ENCODE assay signal across 22 cellular contexts in the genomic region with DNA sequence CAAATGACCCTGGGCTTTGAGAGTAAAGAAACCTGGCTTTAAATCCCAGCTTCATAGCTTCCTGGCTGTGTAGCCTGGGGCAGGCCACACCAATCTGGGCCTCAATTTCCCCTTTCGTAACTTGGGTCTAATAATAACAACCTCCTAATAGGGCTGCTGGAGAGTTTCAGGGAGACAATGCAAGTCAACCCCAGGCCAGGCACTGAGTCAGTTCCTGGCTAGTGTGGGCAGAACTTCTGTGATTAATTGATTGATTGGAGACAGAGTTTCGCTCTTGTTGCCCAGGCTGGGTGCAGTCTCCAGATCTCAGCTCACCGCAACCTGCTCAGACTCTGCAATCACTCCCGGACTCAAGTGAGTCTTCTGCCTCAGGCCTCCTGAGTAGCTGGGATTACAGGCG. TPM values are rescaled to one million over a fixed set of nuclear protein-coding genes. Genes with fewer than 3 reads are reported as not detected.
DNase-seq lines count a peak whose midpoint lies in the region; ATAC-seq and TF ChIP-seq lines count a peak whose summit lies in the region.
"Had no signal": no experiment of that assay in that cellular context is flagged by ENCODE, and none has a peak within 500 bp of the region (broad histone marks: within the 10 kb centered on the region; RNA-seq: fewer than 3 reads in every experiment).

No MANE protein-coding gene starts in this region.

- peaks cover 8% of the 10 kb centered on the region for H3K4me1 ChIP-seq in neural progenitor cell
- peaks cover 5 to 10% of the 10 kb centered on the region in 2 donors for H3K4me1 ChIP-seq in ascending aorta
- H3K4me1 ChIP-seq: parathyroid adenoma had no signal

- H3K9ac ChIP-seq in neural progenitor cell = no peak overlapping the region
- H3K9ac ChIP-seq: parathyroid adenoma had no signal

- H2AFZ ChIP-seq in neural progenitor cell (replicated peaks) = no peak overlapping the region
- H2AFZ ChIP-seq: parathyroid adenoma had no signal

- no peaks in the 10 kb centered on the region for H3K27me3 Mint-ChIP-seq in T-helper 1 cell treated with Interleukin-12 subunit alpha and Interleukin-12 subunit beta and Interleukin-4 antibody, amounts not matched to agents 30 μg/mL and 1 μg/mL, for 36 hours (ENCODE audit: low read depth)
- H3K27me3 Mint-ChIP-seq in activated naive CD8-positive, alpha-beta T cell = no peaks in the 10 kb centered on the region
- peaks cover 14% of the 10 kb centered on the region for H3K27me3 Mint-ChIP-seq in neural progenitor cell (ENCODE audit: insufficient read depth, low read depth)

- peaks cover 4% of the 10 kb centered on the region; the same call in 1 of the 2 replicates for H3K36me3 ChIP-seq in KOPT-K1 (ENCODE audit: insufficient read depth, low read length)
- no peaks in the 10 kb centered on the region for H3K36me3 ChIP-seq in neural progenitor cell
- H3K36me3 ChIP-seq in ascending aorta = peaks cover 0 to under 1% of the 10 kb centered on the region in 2 donors
- H3K36me3 ChIP-seq: transverse colon had no signal

- H3K9me3 ChIP-seq in KOPT-K1 (ENCODE audit: insufficient read depth, low read length, poor library complexity, severe bottlenecking) = no peaks in the 10 kb centered on the region
- no peaks in the 10 kb centered on the region for H3K9me3 ChIP-seq in neural progenitor cell (ENCODE audit: low read depth)
- H3K9me3 ChIP-seq in ascending aorta = no peaks in the 10 kb centered on the region
- H3K9me3 ChIP-seq: mucosa of descending colon, Peyer's patch, transverse colon had no signal

- no peaks in the 10 kb centered on the region for H3K9me3 Mint-ChIP-seq in T-helper 1 cell treated with Interleukin-12 subunit alpha and Interleukin-12 subunit beta and Interleukin-4 antibody, amounts not matched to agents 30 μg/mL and 1 μg/mL, for 36 hours
- no peaks in the 10 kb centered on the region for H3K9me3 Mint-ChIP-seq in activated naive CD8-positive, alpha-beta T cell (ENCODE audit: low read depth)
- no peaks in the 10 kb centered on the region for H3K9me3 Mint-ChIP-seq in neural progenitor cell

- peak overlapping the region; percentile 17 for H3K4me3 Mint-ChIP-seq in T-helper 1 cell treated with Interleukin-12 subunit alpha and Interleukin-12 subunit beta and Interleukin-4 antibody, amounts not matched to agents 30 μg/mL and 1 μg/mL, for 36 hours
- no peak overlapping the region for H3K4me3 Mint-ChIP-seq in activated naive CD8-positive, alpha-beta T cell
- H3K4me3 Mint-ChIP-seq in neural progenitor cell = no peak overlapping the region

- H3F3A ChIP-seq in neural progenitor cell (ENCODE audit: low read depth) = peaks cover 26% of the 10 kb centered on the region

- TF ChIP-seq CTCF in neural progenitor cell (IDR thresholded peaks at IDR 0.05) = no peak
- TF ChIP-seq CTCF in ascending aorta (IDR thresholded peaks at IDR 0.05) = no peak

- intact Hi-C loops in ascending aorta (cut with DNase I) = no loop called here

- peaks cover 14% of the 10 kb centered on the region for H3K36me3 Mint-ChIP-seq in T-helper 1 cell treated with Interleukin-12 subunit alpha and Interleukin-12 subunit beta and Interleukin-4 antibody, amounts not matched to agents 30 μg/mL and 1 μg/mL, for 36 hours (ENCODE audit: low read depth)
- no peaks in the 10 kb centered on the region for H3K36me3 Mint-ChIP-seq in activated naive CD8-positive, alpha-beta T cell
- H3K36me3 Mint-ChIP-seq in neural progenitor cell = no peaks in the 10 kb centered on the region

- peaks cover 9% of the 10 kb centered on the region for H4K20me1 ChIP-seq in neural progenitor cell (ENCODE audit: low read depth)

- no peak for DNase-seq in T-helper 1 cell
- DNase-seq in neural progenitor cell (ENCODE audit: low spot score) = no peak
- no peak for DNase-seq in ascending aorta (ENCODE audit: low spot score in 2 of 2)
- DNase-seq: 8988T; activated CD8-positive, alpha-beta memory T cell treated with anti-CD3 and anti-CD28 coated beads, Interleukin-2, amount 50 U/mL, for 48 hours; amygdala; foreskin melanocyte; IMR-90; left cardiac atrium; mucosa of descending colon; NCI-H1048; NCI-H2107; Peyer's patch; stimulated activated CD4-positive, alpha-beta T cell treated with anti-CD3 and anti-CD28 coated beads, Interleukin-4, amount 100 ng/mL, for 24 hours; stimulated activated CD8-positive, alpha-beta memory T cell treated with anti-CD3 and anti-CD28 coated beads, Interleukin-4, amount 100 ng/mL, for 48 hours; transverse colon had no signal

- peak overlapping the region; percentile 71 for H3K27ac Mint-ChIP-seq in T-helper 1 cell treated with Interleukin-12 subunit alpha and Interleukin-12 subunit beta and Interleukin-4 antibody, amounts not matched to agents 30 μg/mL and 1 μg/mL, for 36 hours
- peak overlapping the region; percentile 84 for H3K27ac Mint-ChIP-seq in activated naive CD8-positive, alpha-beta T cell
- H3K27ac Mint-ChIP-seq in neural progenitor cell = peak overlapping the region; percentile 2

- no peaks in the 10 kb centered on the region for H3K27me3 ChIP-seq in neural progenitor cell
- H3K27me3 ChIP-seq in ascending aorta = no peaks in the 10 kb centered on the region
- H3K27me3 ChIP-seq: Peyer's patch, transverse colon had no signal

- H3K27ac ChIP-seq in KOPT-K1 (ENCODE audit: low read depth, low read length, poor library complexity, severe bottlenecking) (peak overlapping the region; percentile 47), neural progenitor cell (no peak overlapping the region), ascending aorta (no peak overlapping the region)
- H3K27ac ChIP-seq: parathyroid adenoma had no signal

- H3K4me3 ChIP-seq in neural progenitor cell (no peak overlapping the region), ascending aorta (no peak overlapping the region)
- H3K4me3 ChIP-seq: mucosa of descending colon, Peyer's patch, transverse colon had no signal

- H3K4me1 Mint-ChIP-seq in T-helper 1 cell treated with Interleukin-12 subunit alpha and Interleukin-12 subunit beta and Interleukin-4 antibody, amounts not matched to agents 30 μg/mL and 1 μg/mL, for 36 hours (ENCODE audit: low read depth) = peaks cover 51% of the 10 kb centered on the region
- peaks cover 65% of the 10 kb centered on the region for H3K4me1 Mint-ChIP-seq in activated naive CD8-positive, alpha-beta T cell (ENCODE audit: low read depth)
- H3K4me1 Mint-ChIP-seq in neural progenitor cell = peaks cover 25% of the 10 kb centered on the region

- H3K4me2 ChIP-seq in neural progenitor cell = no peak overlapping the region

- ATAC-seq in GM21786 (IDR thresholded peaks at IDR 0.05; ENCODE audit: unreplicated experiment) (no peak), GM21515 (IDR thresholded peaks at IDR 0.05; ENCODE audit: unreplicated experiment) (no peak)
- ATAC-seq: left cardiac atrium, mucosa of descending colon had no signal

- H3K79me2 ChIP-seq in neural progenitor cell (ENCODE audit: low read depth) = peaks cover 9% of the 10 kb centered on the region
- H3K79me2 ChIP-seq: parathyroid adenoma had no signal

RNA-seq across cellular contexts. Expression of gene SH2D3C, which starts 3.4 kb away (rescaled TPM):
- total RNA-seq in neural progenitor cell (ENCODE audit: low replicate concordance) = 1.8 and 1.9 TPM in 2 replicates
- total RNA-seq in ascending aorta = 49.5 TPM

RNA-seq across cellular contexts. Expression of gene CDK9, which starts 4.0 kb away (rescaled TPM):
- total RNA-seq in neural progenitor cell (ENCODE audit: low replicate concordance) = 22.5 and 47.8 TPM in 2 replicates
- 470 TPM for total RNA-seq in ascending aorta

RNA-seq across cellular contexts. Expression of gene FPGS, which starts 20.9 kb away (rescaled TPM):
- 32.8 and 60.5 TPM in 2 replicates for total RNA-seq in neural progenitor cell (ENCODE audit: low replicate concordance)
- total RNA-seq in ascending aorta = 286 TPM

RNA-seq across cellular contexts. Expression of gene TOR2A, which starts 46.7 kb away (rescaled TPM):
- 5.5 and 18.3 TPM in 2 replicates for total RNA-seq in neural progenitor cell (ENCODE audit: low replicate concordance)
- not detected for total RNA-seq in ascending aorta

Comparison
In these comparisons a context has a peak if more than half of its experiments do, and no peak if none do; other contexts are left out.
1. H3K27ac Mint-ChIP-seq: peak in every context shown above with its lines; median percentile 84 in activated naive CD8-positive, alpha-beta T cell; 71 in T-helper 1 cell treated with Interleukin-12 subunit alpha and Interleukin-12 subunit beta and Interleukin-4 antibody, amounts not matched to agents 30 μg/mL and 1 μg/mL, for 36 hours; 2 in neural progenitor cell.
2. RNA of gene SH2D3C, which starts 3.4 kb away (total RNA-seq): 49.5 TPM in ascending aorta (single experiment); 1.8 to 1.9 TPM in neural progenitor cell; every median in the first group is over 10 times any median in the second.